Comparison of ENCODE assay signal across 30 cellular contexts in genomic region chr7:21480693-21481403, GRCh38. TPM values are rescaled to one million over a fixed set of nuclear protein-coding genes. Genes with fewer than 3 reads are reported as not detected.
DNase-seq lines count a peak whose midpoint lies in the region; ATAC-seq and TF ChIP-seq lines count a peak whose summit lies in the region.
"Had no signal": no experiment of that assay in that cellular context is flagged by ENCODE, and none has a peak within 500 bp of the region (broad histone marks: within the 10 kb centered on the region; RNA-seq: fewer than 3 reads in every experiment).

No MANE protein-coding gene starts in this region.

- H3K9ac ChIP-seq in HUES48 (ENCODE audit: low read depth, low read length) (no peak overlapping the region), endodermal cell (ENCODE audit: extremely low read depth, low read length, poor library complexity, severe bottlenecking) (no peak overlapping the region)
- H3K9ac ChIP-seq: parathyroid adenoma had no signal

- H3K4me1 ChIP-seq in HUES48 (ENCODE audit: control insufficient read depth, insufficient read depth, low read length) (peaks cover 49% of the 10 kb centered on the region), endodermal cell (ENCODE audit: control insufficient read depth, insufficient read depth, low read length) (no peaks in the 10 kb centered on the region)
- H3K4me1 ChIP-seq: lower lobe of right lung, parathyroid adenoma, SJCRH30 had no signal

- H3K4me3 Mint-ChIP-seq in T-helper 1 cell treated with Interleukin-12 subunit alpha and Interleukin-12 subunit beta and Interleukin-4 antibody, amounts not matched to agents 30 μg/mL and 1 μg/mL, for 36 hours = no peak overlapping the region
- H3K4me3 Mint-ChIP-seq in endodermal cell = no peak overlapping the region
- peak overlapping the region in 1 of 10 donors; percentile 30 for H3K4me3 Mint-ChIP-seq in naive thymus-derived CD8-positive, alpha-beta T cell
- H3K4me3 Mint-ChIP-seq: activated B cell treated with CpG ODN at 0.5 μM for 24 hours, CD14-positive monocyte, neural crest cell had no signal

- H3K4me1 Mint-ChIP-seq in T-helper 1 cell treated with Interleukin-12 subunit alpha and Interleukin-12 subunit beta and Interleukin-4 antibody, amounts not matched to agents 30 μg/mL and 1 μg/mL, for 36 hours (ENCODE audit: low read depth) = peaks cover 30% of the 10 kb centered on the region
- H3K4me1 Mint-ChIP-seq in endodermal cell = peaks cover 20% of the 10 kb centered on the region
- peaks cover 17 to 47% (median 34%) of the 10 kb centered on the region in 4 donors for H3K4me1 Mint-ChIP-seq in naive thymus-derived CD8-positive, alpha-beta T cell
- H3K4me1 Mint-ChIP-seq: CD14-positive monocyte had no signal

- peak overlapping the region; percentile 65 for H3K27ac Mint-ChIP-seq in T-helper 1 cell treated with Interleukin-12 subunit alpha and Interleukin-12 subunit beta and Interleukin-4 antibody, amounts not matched to agents 30 μg/mL and 1 μg/mL, for 36 hours
- H3K27ac Mint-ChIP-seq in endodermal cell = peak overlapping the region; percentile 41
- H3K27ac Mint-ChIP-seq in naive thymus-derived CD8-positive, alpha-beta T cell = peak overlapping the region in 7 of 10 donors; percentile 12 to 72 (median 26)
- H3K27ac Mint-ChIP-seq: activated B cell treated with CpG ODN at 0.5 μM for 24 hours had no signal

- H3K9me3 ChIP-seq in HUES48 (ENCODE audit: control insufficient read depth, insufficient read depth, low read length) (no peaks in the 10 kb centered on the region), endodermal cell (ENCODE audit: control insufficient read depth, low read length) (no peaks in the 10 kb centered on the region)
- H3K9me3 ChIP-seq: lower lobe of right lung, mucosa of descending colon, SJCRH30, thoracic aorta had no signal

- no peak for DNase-seq in T-helper 1 cell
- DNase-seq in endodermal cell = no peak
- no peak for DNase-seq in naive thymus-derived CD8-positive, alpha-beta T cell
- no peak for DNase-seq in DMS53 (lab: John Stamatoyannopoulos, UW)
- DNase-seq in NCI-H146 (lab: John Stamatoyannopoulos, UW) = no peak
- no peak for DNase-seq in islet precursor cell
- DNase-seq: activated B cell treated with CpG ODN at 0.5 μM for 24 hours; activated CD4-positive, alpha-beta T cell treated with anti-CD3 and anti-CD28 coated beads, Interleukin-2, amount 50 U/mL, for 4 hours; activated naive CD4-positive, alpha-beta T cell treated with Interleukin-2 at 50 U/mL for 16 hours; caudate nucleus; cortex of kidney; effector memory CD4-positive, alpha-beta T cell; EL; glutamatergic neuron; lower lobe of right lung; mucosa of descending colon; NCI-H1048; NCI-H1694 treated with DMSO at 0.1 percent for 48 hours; NCI-H510A; SJCRH30; stimulated activated CD4-positive, alpha-beta T cell treated with anti-CD3 and anti-CD28 coated beads, Interleukin-1b, Interleukin-23, amount 100 ng/mL, for 48 hours; stimulated activated naive CD8-positive, alpha-beta T cell treated with anti-CD3 and anti-CD28 coated beads, Interleukin-15, Interleukin-2, amounts not matched to agents 100 U/mL and 50 U/mL, for 24 hours had no signal

- peaks cover 47% of the 10 kb centered on the region for H3K36me3 Mint-ChIP-seq in T-helper 1 cell treated with Interleukin-12 subunit alpha and Interleukin-12 subunit beta and Interleukin-4 antibody, amounts not matched to agents 30 μg/mL and 1 μg/mL, for 36 hours (ENCODE audit: low read depth)
- peaks cover 21% of the 10 kb centered on the region for H3K36me3 Mint-ChIP-seq in endodermal cell (ENCODE audit: low read depth)
- peaks cover 12 to 75% (median 53%) of the 10 kb centered on the region in 3 donors for H3K36me3 Mint-ChIP-seq in naive thymus-derived CD8-positive, alpha-beta T cell

- TF ChIP-seq CTCF in endodermal cell (conservative IDR thresholded peaks at IDR 0.05) = no peak

- peak overlapping the region; percentile 5; the same call in 1 of the 2 replicates for H3K4me3 ChIP-seq in HUES48 (ENCODE audit: low read depth, low read length)
- no peak overlapping the region for H3K4me3 ChIP-seq in endodermal cell (ENCODE audit: low read length)
- H3K4me3 ChIP-seq: lower lobe of right lung, mucosa of descending colon, SJCRH30, smooth muscle cell, thoracic aorta had no signal

- H3K27me3 ChIP-seq in HUES48 (ENCODE audit: control insufficient read depth, insufficient read depth, low read length) = no peaks in the 10 kb centered on the region
- H3K27me3 ChIP-seq in endodermal cell (ENCODE audit: control insufficient read depth, insufficient read depth, low read length, poor library complexity, severe bottlenecking) = no peaks in the 10 kb centered on the region
- H3K27me3 ChIP-seq: SJCRH30 had no signal

- H3K36me3 ChIP-seq in HUES48 (ENCODE audit: control insufficient read depth, insufficient read depth, low read length) = peaks cover 22% of the 10 kb centered on the region
- H3K36me3 ChIP-seq in endodermal cell (ENCODE audit: control insufficient read depth, insufficient read depth, low read length) = peaks cover 14% of the 10 kb centered on the region
- H3K36me3 ChIP-seq: thoracic aorta had no signal

- peak overlapping the region; percentile 83 for H3K27ac ChIP-seq in HUES48 (ENCODE audit: low read depth, low read length)
- H3K27ac ChIP-seq in endodermal cell (ENCODE audit: low read depth, low read length) = no peak overlapping the region
- H3K27ac ChIP-seq: 22Rv1, lower lobe of right lung, parathyroid adenoma, SJCRH30, thoracic aorta had no signal

- H3K27me3 Mint-ChIP-seq in T-helper 1 cell treated with Interleukin-12 subunit alpha and Interleukin-12 subunit beta and Interleukin-4 antibody, amounts not matched to agents 30 μg/mL and 1 μg/mL, for 36 hours (ENCODE audit: low read depth) = no peaks in the 10 kb centered on the region
- no peaks in the 10 kb centered on the region for H3K27me3 Mint-ChIP-seq in endodermal cell (ENCODE audit: insufficient read depth)
- no peaks in the 10 kb centered on the region for H3K27me3 Mint-ChIP-seq in naive thymus-derived CD8-positive, alpha-beta T cell
- H3K27me3 Mint-ChIP-seq: activated B cell treated with CpG ODN at 0.5 μM for 24 hours had no signal

- POLR2A ChIA-PET in naive thymus-derived CD8-positive, alpha-beta T cell (lab: Charles Lee) = no interaction called here

- ATAC-seq in naive thymus-derived CD8-positive, alpha-beta T cell = no peak
- ATAC-seq: lower lobe of right lung; mucosa of descending colon; stimulated activated naive CD8-positive, alpha-beta T cell treated with anti-CD3 and anti-CD28 coated beads, Interleukin-15, Interleukin-2, amounts not matched to agents 100 U/mL and 50 U/mL, for 24 hours had no signal

- 57 to 82% methylated on average over 1 to 3 of the region's 3 CpGs for WGBS in endodermal cell (ENCODE audit: insufficient coverage in 1 of 2, insufficient read length in 1 of 2), 2 experiments

- H3K9me3 Mint-ChIP-seq in T-helper 1 cell treated with Interleukin-12 subunit alpha and Interleukin-12 subunit beta and Interleukin-4 antibody, amounts not matched to agents 30 μg/mL and 1 μg/mL, for 36 hours = no peaks in the 10 kb centered on the region
- no peaks in the 10 kb centered on the region for H3K9me3 Mint-ChIP-seq in endodermal cell
- no peaks in the 10 kb centered on the region for H3K9me3 Mint-ChIP-seq in naive thymus-derived CD8-positive, alpha-beta T cell
- H3K9me3 Mint-ChIP-seq: activated B cell treated with CpG ODN at 0.5 μM for 24 hours had no signal

RNA-seq across cellular contexts. Expression of gene SP4, which starts 53.0 kb away (rescaled TPM):
- total RNA-seq in endodermal cell = 10 to 100 TPM; 12.7 to 16.8 TPM
- 13.4 TPM for polyA plus RNA-seq in endodermal cell (2013, experiment 1 of 2)
- 13.2 TPM for polyA plus RNA-seq in endodermal cell (2013, experiment 2 of 2)
- total RNA-seq in naive thymus-derived CD8-positive, alpha-beta T cell = 10 to 100 TPM; 48.5 to 55.8 TPM
- 10 to 100 TPM; 10.6 to 14.7 (median 12.7) TPM for polyA plus RNA-seq in naive thymus-derived CD8-positive, alpha-beta T cell
